In the genomic region with DNA sequence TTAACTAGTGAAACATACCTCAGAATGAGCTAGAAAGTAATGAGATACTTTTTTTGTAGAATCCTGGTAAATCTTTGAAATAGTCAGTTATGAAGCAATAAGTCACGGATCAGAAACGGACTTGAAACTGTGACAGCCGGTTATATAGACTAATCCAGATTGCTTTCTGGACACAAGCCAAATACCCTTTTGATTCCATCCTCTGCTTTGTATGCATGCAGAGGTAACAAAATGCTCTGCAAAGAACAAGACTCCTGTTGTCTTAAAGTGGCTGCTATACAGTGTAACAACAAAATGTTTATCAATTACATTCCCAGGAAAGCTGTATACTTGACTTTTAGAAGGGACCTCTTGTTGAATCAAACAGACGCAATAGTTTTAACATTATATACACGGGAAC, we compare ENCODE assay signal across 14 cellular contexts.
DNase-seq lines count a peak whose midpoint lies in the region; ATAC-seq, FAIRE-seq and TF ChIP-seq lines count a peak whose summit lies in the region.
"Had no signal": no experiment of that assay in that cellular context is flagged by ENCODE, and none has a peak within 500 bp of the region (broad histone marks: within the 10 kb centered on the region; RNA-seq: fewer than 3 reads in every experiment).

No MANE protein-coding gene starts in this region.

- CTCF ChIA-PET in SK-N-SH (lab: Yijun Ruan, JAX): interaction anchor here (0.6 kb wide), 1 partner anchor 112 kb away, joined by 3 read pairs; no protein-coding TSS in a partner anchor

- H3K4me1 ChIP-seq in SK-N-SH (ENCODE audit: control insufficient read depth in 1 of 2, insufficient read depth in 2 of 2, low read depth in 1 of 2, low read length in 1 of 2) (peaks cover 6 to 8% of the 10 kb centered on the region in 2 experiments; a peak in 3 of 4 replicates), esophagus muscularis mucosa (peaks cover 7 to 41% (median 40%) of the 10 kb centered on the region in 4 donors), thyroid gland (peaks cover 30 to 31% of the 10 kb centered on the region in 2 donors), pancreas (peaks cover 3 to 5% (median 3%) of the 10 kb centered on the region in 3 donors)

- H3K36me3 ChIP-seq in SK-N-SH (replicated peaks in 1 of 2; ENCODE audit: control insufficient read depth in 1 of 2, insufficient read depth in 2 of 2, low read length in 1 of 2) (no peaks in the 10 kb centered on the region), esophagus muscularis mucosa (no peaks in the 10 kb centered on the region), thyroid gland (no peaks in the 10 kb centered on the region), pancreas (no peaks in the 10 kb centered on the region)
- H3K36me3 ChIP-seq: brain microvascular endothelial cell had no signal

- intact Hi-C loops in esophagus muscularis mucosa (cut with DNase I): loop anchor here (5.0 kb wide), 1 partner anchor 190 kb away; no protein-coding TSS in a partner anchor
- intact Hi-C loops in thyroid gland (cut with DNase I): no loop called here
- intact Hi-C loops in pancreas (cut with DNase I): no loop called here

- H3K9me3 ChIP-seq in SK-N-SH: no peaks in the 10 kb centered on the region
- H3K9me3 ChIP-seq in esophagus muscularis mucosa: no peaks in the 10 kb centered on the region
- H3K9me3 ChIP-seq in thyroid gland: no peaks in the 10 kb centered on the region
- no peaks in the 10 kb centered on the region for H3K9me3 ChIP-seq in pancreas

- H3K79me2 ChIP-seq in SK-N-SH (ENCODE audit: insufficient read depth): peaks cover 18% of the 10 kb centered on the region; the same call in 1 of the 2 replicates

- DNase-seq in SK-N-SH (peak; percentile 45), NCI-H2171 (lab: John Stamatoyannopoulos, UW) (peak; percentile 18), esophagus muscularis mucosa (ENCODE audit: extremely low spot score) (no peak), thyroid gland (no peak), pancreas (no peak)
- DNase-seq: activated CD4-positive, alpha-beta T cell treated with anti-CD3 and anti-CD28 coated beads for 36 hours; NCI-H1436 treated with DMSO at 0.1 percent for 48 hours had no signal

- no peak for FAIRE-seq in pancreas (lab: Jason Lieb, UNC)
- FAIRE-seq: GM19239 had no signal

- H4K20me1 ChIP-seq in SK-N-SH (ENCODE audit: insufficient read depth): no peaks in the 10 kb centered on the region

- H3K27ac ChIP-seq in SK-N-SH (ENCODE audit: low read depth in 2 of 2, low read length in 1 of 2): no peak overlapping the region
- peak overlapping the region in 3 of 4 donors; percentile 88 to 93 (median 92) for H3K27ac ChIP-seq in esophagus muscularis mucosa (replicated peaks in 1 of 4)
- peak overlapping the region in 2 of 3 donors; percentile 72 to 91 for H3K27ac ChIP-seq in thyroid gland
- H3K27ac ChIP-seq in pancreas: peak overlapping the region in 1 of 4 donors; percentile 10
- H3K27ac ChIP-seq: brain microvascular endothelial cell had no signal

- TF ChIP-seq EP300 in SK-N-SH (IDR thresholded peaks at IDR 0.05; ENCODE audit: borderline replicate concordance in 1 of 2, low read depth in 1 of 2, low read length in 1 of 2): no peak
- TF ChIP-seq EP300 in esophagus muscularis mucosa (IDR thresholded peaks at IDR 0.05): no peak

- H3K9me2 ChIP-seq in SK-N-SH: no peaks in the 10 kb centered on the region

- no peak for TF ChIP-seq RAD21 in SK-N-SH (IDR thresholded peaks at IDR 0.05; ENCODE audit: low read length)

- TF ChIP-seq POLR2A in esophagus muscularis mucosa (IDR thresholded peaks at IDR 0.05; ENCODE audit: low read depth) (no peak), thyroid gland (IDR thresholded peaks at IDR 0.05) (no peak)

- 91% methylated on average over 5 of the region's 5 CpGs for WGBS in SK-N-SH (ENCODE audit: low lambda C conversion rate)
- WGBS in esophagus muscularis mucosa: 74% methylated on average over 5 of the region's 5 CpGs
- 67 to 70% methylated on average over 5 of the region's 5 CpGs for WGBS in thyroid gland, 2 donors
- WGBS in pancreas, 2 donors: 52 to 57% methylated on average over 5 of the region's 5 CpGs

- no peak overlapping the region for H3K4me2 ChIP-seq in SK-N-SH

- H3K9ac ChIP-seq in SK-N-SH: no peak overlapping the region

- H3K4me3 ChIP-seq in SK-N-SH (ENCODE audit: low read depth in 2 of 2, low read length in 1 of 2) (no peak overlapping the region), esophagus muscularis mucosa (no peak overlapping the region), thyroid gland (replicated peaks in 1 of 3) (no peak overlapping the region), pancreas (no peak overlapping the region)

- peaks cover 4% of the 10 kb centered on the region for H3F3A ChIP-seq in SK-N-SH (replicated peaks; ENCODE audit: insufficient read depth)

- POLR2A ChIA-PET in SK-N-SH (lab: Yijun Ruan, JAX): no interaction called here

- ATAC-seq in SK-N-SH treated with all-trans-retinoic acid at 6 μM for 48 hours (no peak), pancreas (no peak), GM21381 (IDR thresholded peaks at IDR 0.05; ENCODE audit: unreplicated experiment) (no peak), HG02938 (IDR thresholded peaks at IDR 0.05; ENCODE audit: unreplicated experiment) (no peak)
- ATAC-seq: activated CD4-positive, alpha-beta T cell treated with anti-CD3 and anti-CD28 coated beads for 36 hours; activated naive CD4-positive, alpha-beta T cell treated with anti-CD3 and anti-CD28 coated beads, Interleukin-2, amount 50 U/mL, for 72 hours; esophagus mucosa had no signal

- H3K27me3 ChIP-seq in SK-N-SH (ENCODE audit: insufficient read depth) (no peaks in the 10 kb centered on the region), esophagus muscularis mucosa (no peaks in the 10 kb centered on the region), thyroid gland (no peaks in the 10 kb centered on the region), pancreas (no peaks in the 10 kb centered on the region)
- H3K27me3 ChIP-seq: brain microvascular endothelial cell had no signal

- H2AFZ ChIP-seq in SK-N-SH (ENCODE audit: low read depth): no peak overlapping the region

- no peak for TF ChIP-seq CTCF in SK-N-SH (IDR thresholded peaks at IDR 0.05)
- no peak for TF ChIP-seq CTCF in esophagus muscularis mucosa (IDR thresholded peaks at IDR 0.05)
- no peak for TF ChIP-seq CTCF in thyroid gland (IDR thresholded peaks at IDR 0.05)
- no peak for TF ChIP-seq CTCF in pancreas (IDR thresholded peaks at IDR 0.05)

TF ChIP-seq in SK-N-SH, 30 proteins besides CTCF, POLR2A, EP300 and RAD21 (continues in another document):
- TF ChIP-seq MEF2A (IDR thresholded peaks at IDR 0.05; ENCODE audit: borderline replicate concordance, low read depth) (no peak), GATA2 (CRISPR knock-in tag; IDR thresholded peaks at IDR 0.05) (no peak), FOXM1 (IDR thresholded peaks at IDR 0.05; ENCODE audit: low read depth) (no peak), FOSL2 (IDR thresholded peaks at IDR 0.05; ENCODE audit: borderline replicate concordance, low read depth) (no peak), NRF1 (IDR thresholded peaks at IDR 0.05; ENCODE audit: low read depth, low read length) (no peak), SMC3 (IDR thresholded peaks at IDR 0.05; ENCODE audit: low read depth, low read length) (no peak), MXI1 (IDR thresholded peaks at IDR 0.05; ENCODE audit: low read depth, low read length) (no peak)
- TF ChIP-seq, protein P1, sequence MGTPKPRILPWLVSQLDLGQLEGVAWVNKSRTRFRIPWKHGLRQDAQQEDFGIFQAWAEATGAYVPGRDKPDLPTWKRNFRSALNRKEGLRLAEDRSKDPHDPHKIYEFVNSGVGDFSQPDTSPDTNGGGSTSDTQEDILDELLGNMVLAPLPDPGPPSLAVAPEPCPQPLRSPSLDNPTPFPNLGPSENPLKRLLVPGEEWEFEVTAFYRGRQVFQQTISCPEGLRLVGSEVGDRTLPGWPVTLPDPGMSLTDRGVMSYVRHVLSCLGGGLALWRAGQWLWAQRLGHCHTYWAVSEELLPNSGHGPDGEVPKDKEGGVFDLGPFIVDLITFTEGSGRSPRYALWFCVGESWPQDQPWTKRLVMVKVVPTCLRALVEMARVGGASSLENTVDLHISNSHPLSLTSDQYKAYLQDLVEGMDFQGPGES (IDR thresholded peaks at IDR 0.05; ENCODE audit: low read depth, low read length): no peak
- TF ChIP-seq, protein P2, sequence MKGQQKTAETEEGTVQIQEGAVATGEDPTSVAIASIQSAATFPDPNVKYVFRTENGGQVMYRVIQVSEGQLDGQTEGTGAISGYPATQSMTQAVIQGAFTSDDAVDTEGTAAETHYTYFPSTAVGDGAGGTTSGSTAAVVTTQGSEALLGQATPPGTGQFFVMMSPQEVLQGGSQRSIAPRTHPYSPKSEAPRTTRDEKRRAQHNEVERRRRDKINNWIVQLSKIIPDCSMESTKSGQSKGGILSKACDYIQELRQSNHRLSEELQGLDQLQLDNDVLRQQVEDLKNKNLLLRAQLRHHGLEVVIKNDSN (IDR thresholded peaks at IDR 0.05; ENCODE audit: borderline replicate concordance, low read depth): no peak

TF ChIP-seq in SK-N-SH treated with all-trans-retinoic acid at 6 μM for 48 hours, 23 proteins besides CTCF, POLR2A, EP300 and RAD21 (continues in another document):
- TF ChIP-seq, protein P3, sequence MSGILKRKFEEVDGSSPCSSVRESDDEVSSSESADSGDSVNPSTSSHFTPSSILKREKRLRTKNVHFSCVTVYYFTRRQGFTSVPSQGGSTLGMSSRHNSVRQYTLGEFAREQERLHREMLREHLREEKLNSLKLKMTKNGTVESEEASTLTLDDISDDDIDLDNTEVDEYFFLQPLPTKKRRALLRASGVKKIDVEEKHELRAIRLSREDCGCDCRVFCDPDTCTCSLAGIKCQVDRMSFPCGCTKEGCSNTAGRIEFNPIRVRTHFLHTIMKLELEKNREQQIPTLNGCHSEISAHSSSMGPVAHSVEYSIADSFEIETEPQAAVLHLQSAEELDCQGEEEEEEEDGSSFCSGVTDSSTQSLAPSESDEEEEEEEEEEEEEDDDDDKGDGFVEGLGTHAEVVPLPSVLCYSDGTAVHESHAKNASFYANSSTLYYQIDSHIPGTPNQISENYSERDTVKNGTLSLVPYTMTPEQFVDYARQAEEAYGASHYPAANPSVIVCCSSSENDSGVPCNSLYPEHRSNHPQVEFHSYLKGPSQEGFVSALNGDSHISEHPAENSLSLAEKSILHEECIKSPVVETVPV (CRISPR knock-in tag; IDR thresholded peaks at IDR 0.05): no peak
- TF ChIP-seq ZFP3 (CRISPR knock-in tag; IDR thresholded peaks at IDR 0.05) (no peak), TCF4 (CRISPR knock-in tag; IDR thresholded peaks at IDR 0.05; ENCODE audit: borderline replicate concordance) (no peak), BACH2 (CRISPR knock-in tag; IDR thresholded peaks at IDR 0.05; ENCODE audit: borderline replicate concordance) (no peak), OSR1 (CRISPR knock-in tag; IDR thresholded peaks at IDR 0.05) (no peak)

Comparison
In these comparisons a context has a peak if more than half of its experiments do, and no peak if none do; other contexts are left out.
1. DNase-seq: peak in SK-N-SH (single experiment) and NCI-H2171 (single experiment); none in esophagus muscularis mucosa (single experiment), thyroid gland (0 of 2) and pancreas (0 of 6).
2. H3K27ac ChIP-seq: peak in esophagus muscularis mucosa (3 of 4) and thyroid gland (2 of 3); none in SK-N-SH (0 of 2).